Comparison of ENCODE assay signal across 18 cellular contexts in the genomic region with DNA sequence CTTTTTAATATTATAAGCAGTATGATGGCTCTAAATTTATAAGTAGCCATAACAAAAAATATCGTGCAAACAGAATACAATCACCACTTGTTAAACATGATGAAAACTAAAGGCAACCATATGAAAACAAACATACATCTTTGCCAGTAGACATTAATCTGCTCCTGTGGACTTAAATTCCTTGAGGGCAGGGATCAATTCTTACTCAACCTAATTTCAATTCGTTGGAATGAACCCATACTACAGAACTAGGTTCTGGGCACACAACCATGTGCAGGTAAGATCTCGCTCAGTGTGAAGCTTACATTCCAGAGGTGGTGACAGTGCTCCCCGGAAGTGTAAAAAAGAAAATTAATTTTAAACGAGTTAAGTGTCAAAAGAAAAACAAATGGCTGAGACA. TPM values are rescaled to one million over a fixed set of nuclear protein-coding genes. Genes with fewer than 3 reads are reported as not detected.
DNase-seq lines count a peak whose midpoint lies in the region; ATAC-seq and TF ChIP-seq lines count a peak whose summit lies in the region.
"Had no signal": no experiment of that assay in that cellular context is flagged by ENCODE, and none has a peak within 500 bp of the region (broad histone marks: within the 10 kb centered on the region; RNA-seq: fewer than 3 reads in every experiment).

No MANE protein-coding gene starts in this region.

- no peaks in the 10 kb centered on the region for H3K9me3 ChIP-seq in left ventricle myocardium inferior (replicated peaks)
- H3K9me3 ChIP-seq in right atrium auricular region: no peaks in the 10 kb centered on the region
- H3K9me3 ChIP-seq in osteoblast (ENCODE audit: low read depth, low read length): no peaks in the 10 kb centered on the region
- H3K9me3 ChIP-seq: Peyer's patch had no signal

- peaks cover 9% of the 10 kb centered on the region for H3K4me1 Mint-ChIP-seq in nephron progenitor cell
- H3K4me1 Mint-ChIP-seq: CD4-positive, alpha-beta memory T cell; IgD-negative memory B cell had no signal

- H3K27ac ChIP-seq in left ventricle myocardium inferior (replicated peaks) (peak overlapping the region; percentile 11), right atrium auricular region (peak overlapping the region in 1 of 2 donors; percentile 16), foreskin keratinocyte (no peak overlapping the region), osteoblast (ENCODE audit: low read depth, low read length) (no peak overlapping the region)
- H3K27ac ChIP-seq: BLaER1, Peyer's patch had no signal

- H3K36me3 ChIP-seq in left ventricle myocardium inferior (no peaks in the 10 kb centered on the region), right atrium auricular region (no peaks in the 10 kb centered on the region), osteoblast (ENCODE audit: insufficient read depth, low read length) (no peaks in the 10 kb centered on the region)
- H3K36me3 ChIP-seq: Peyer's patch had no signal

- H3K4me3 Mint-ChIP-seq in nephron progenitor cell: no peak overlapping the region
- H3K4me3 Mint-ChIP-seq: CD4-positive, alpha-beta memory T cell; GM23338; IgD-negative memory B cell had no signal

- peaks cover 31% of the 10 kb centered on the region for H3K9me3 Mint-ChIP-seq in nephron progenitor cell

- no peak for DNase-seq in left ventricle myocardium inferior
- DNase-seq in right atrium auricular region (ENCODE audit: low spot score): no peak
- DNase-seq in foreskin keratinocyte: no peak
- DNase-seq in osteoblast (ENCODE audit: insufficient read length, low spot score, missing footprints): peak; percentile 21
- no peak for DNase-seq in nephron progenitor cell
- no peak for DNase-seq in Right ventricle myocardium superior
- DNase-seq in posterior cingulate gyrus: no peak
- no peak for DNase-seq in SW480 (ENCODE audit: low spot score)
- DNase-seq: CD4-positive, alpha-beta memory T cell; DMS53; NCI-H1092 treated with DMSO at 0.1 percent for 48 hours; NCI-H2029 treated with DMSO at 0.1 percent for 48 hours; NCI-H2171; NCI-H526 treated with DMSO at 0.1 percent for 48 hours; Peyer's patch had no signal

- H3K27me3 ChIP-seq in left ventricle myocardium inferior (ENCODE audit: low read depth): no peaks in the 10 kb centered on the region
- H3K27me3 ChIP-seq in right atrium auricular region: no peaks in the 10 kb centered on the region
- H3K27me3 ChIP-seq in foreskin keratinocyte: no peaks in the 10 kb centered on the region
- H3K27me3 ChIP-seq in osteoblast (ENCODE audit: insufficient read depth, low read length): no peaks in the 10 kb centered on the region
- H3K27me3 ChIP-seq: BLaER1, Peyer's patch had no signal

- peaks cover 51% of the 10 kb centered on the region for H3K79me2 ChIP-seq in osteoblast (ENCODE audit: insufficient read depth, low read length)

- no peak overlapping the region for H3K27ac Mint-ChIP-seq in nephron progenitor cell
- H3K27ac Mint-ChIP-seq: GM23338, IgD-negative memory B cell had no signal

- H3K36me3 Mint-ChIP-seq in nephron progenitor cell (ENCODE audit: low read depth): peaks cover 42% of the 10 kb centered on the region
- H3K36me3 Mint-ChIP-seq: CD4-positive, alpha-beta memory T cell; IgD-negative memory B cell had no signal

- TF ChIP-seq CTCF in left ventricle myocardium inferior (IDR thresholded peaks at IDR 0.05; ENCODE audit: borderline replicate concordance): no peak
- TF ChIP-seq CTCF in right atrium auricular region (IDR thresholded peaks at IDR 0.05): no peak
- TF ChIP-seq CTCF in foreskin keratinocyte (conservative IDR thresholded peaks at IDR 0.05): no peak
- no peak for TF ChIP-seq CTCF in osteoblast (IDR thresholded peaks at IDR 0.05; ENCODE audit: extremely low read depth, low read depth, low read length)
- no peak for TF ChIP-seq CTCF in nephron progenitor cell (IDR thresholded peaks at IDR 0.05)

- H3K4me1 ChIP-seq in left ventricle myocardium inferior (peaks cover 92% of the 10 kb centered on the region), right atrium auricular region (peaks cover 0 to 27% of the 10 kb centered on the region in 2 donors), foreskin keratinocyte (peaks cover 5% of the 10 kb centered on the region), osteoblast (ENCODE audit: insufficient read depth, low read length) (peaks cover 12% of the 10 kb centered on the region)
- H3K4me1 ChIP-seq: BLaER1, Peyer's patch had no signal

- H2AFZ ChIP-seq in osteoblast (ENCODE audit: low read length): peak overlapping the region; percentile 31
- H2AFZ ChIP-seq: GM23338 had no signal

- H3K4me3 ChIP-seq in left ventricle myocardium inferior: no peak overlapping the region
- no peak overlapping the region for H3K4me3 ChIP-seq in right atrium auricular region
- no peak overlapping the region for H3K4me3 ChIP-seq in osteoblast (ENCODE audit: insufficient read depth, low read length)
- H3K4me3 ChIP-seq: BLaER1, GM23338, Peyer's patch had no signal

- no peaks in the 10 kb centered on the region for H3K27me3 Mint-ChIP-seq in nephron progenitor cell (ENCODE audit: low read depth, poor library complexity)

- H4K20me1 ChIP-seq in osteoblast (ENCODE audit: insufficient read depth, low read length): peaks cover 4% of the 10 kb centered on the region

- H3K4me2 ChIP-seq in osteoblast (ENCODE audit: insufficient read depth, low read length): no peak overlapping the region
- H3K4me2 ChIP-seq: BLaER1, GM23338 had no signal

- ATAC-seq in foreskin keratinocyte (peak; percentile 53), Right ventricle myocardium superior (ENCODE audit: poor library complexity) (no peak)

- intact Hi-C loops in left ventricle myocardium inferior (cut with micrococcal nuclease) (no loop called here), Right ventricle myocardium superior (cut with DNase I) (no loop called here), posterior cingulate gyrus (cut with DNase I) (no loop called here)

RNA-seq across cellular contexts. Expression of a gene that starts 13.4 kb away (rescaled TPM):
- total RNA-seq in left ventricle myocardium inferior (97.5 TPM), right atrium auricular region (100 to 1,000 TPM in 1 of 2 donors, 10 to 100 TPM in 1; 64.3 to 162 TPM), foreskin keratinocyte (13.3 and 14.8 TPM in 2 replicates), osteoblast (18.6 and 19.5 TPM in 2 replicates), Right ventricle myocardium superior (107 TPM)
- polyA plus RNA-seq in foreskin keratinocyte: 2.4 and 3.6 TPM in 2 replicates
